20 cellular contexts compared by ENCODE assay signal in genomic region chr10:12723240-12723639, GRCh38.
DNase-seq lines count a peak whose midpoint lies in the region; ATAC-seq lines count a peak whose summit lies in the region.
"Had no signal": no experiment of that assay in that cellular context is flagged by ENCODE, and none has a peak within 500 bp of the region (broad histone marks: within the 10 kb centered on the region; RNA-seq: fewer than 3 reads in every experiment).

No MANE protein-coding gene starts in this region.

- no peak overlapping the region for H3K4me3 Mint-ChIP-seq in dendritic cell treated with granulocyte-macrophage colony-stimulating factor and Interleukin-4, amounts not matched to agents 40 ng/mL and 50 ng/mL, for 4 days
- no peak overlapping the region for H3K4me3 Mint-ChIP-seq in stimulated activated effector memory CD8-positive, alpha-beta T cell treated with anti-CD3 and anti-CD28 coated beads, Interleukin-12 subunit alpha, Interleukin-12 subunit beta, amount 100 ng/mL, for 72 hours
- H3K4me3 Mint-ChIP-seq: B cell; CD4-positive, alpha-beta T cell; CD8-positive, alpha-beta T cell had no signal

- H3K9me3 Mint-ChIP-seq in dendritic cell treated with granulocyte-macrophage colony-stimulating factor and Interleukin-4, amounts not matched to agents 40 ng/mL and 50 ng/mL, for 4 days, result peaks cover 8% of the 10 kb centered on the region
- no peaks in the 10 kb centered on the region for H3K9me3 Mint-ChIP-seq in stimulated activated effector memory CD8-positive, alpha-beta T cell treated with anti-CD3 and anti-CD28 coated beads, Interleukin-12 subunit alpha, Interleukin-12 subunit beta, amount 100 ng/mL, for 72 hours
- H3K9me3 Mint-ChIP-seq: CD4-positive, alpha-beta T cell; CD8-positive, alpha-beta T cell had no signal

- DNase-seq in NCI-H82 (lab: John Stamatoyannopoulos, UW) (peak; percentile 13), NCI-H82 treated with DMSO at 0.1 percent for 48 hours (lab: John Stamatoyannopoulos, UW; ENCODE audit: unreplicated experiment) (no peak), NCI-H69 (lab: John Stamatoyannopoulos, UW) (peak; percentile 4), MV-4-11 (lab: John Stamatoyannopoulos, UW) (no peak), NCI-H128 (lab: John Stamatoyannopoulos, UW; ENCODE audit: unreplicated experiment) (no peak)
- DNase-seq in stimulated activated effector memory CD8-positive, alpha-beta T cell treated with anti-CD3 and anti-CD28 coated beads, Interleukin-12 subunit alpha, Interleukin-12 subunit beta, amount 100 ng/mL, for 72 hours (ENCODE audit: low spot score in 2 of 2), result no peak
- no peak for DNase-seq in effector memory CD4-positive, alpha-beta T cell
- DNase-seq: AML-193; Caco-2; Calu3; CD4-positive, alpha-beta T cell; CD8-positive, alpha-beta T cell; DMS79 treated with DMSO at 0.1 percent for 48 hours; GF-D8 had no signal

- no peaks in the 10 kb centered on the region for H3K4me1 ChIP-seq in effector memory CD4-positive, alpha-beta T cell (ENCODE audit: control insufficient read depth, insufficient read depth, low read length, poor library complexity, severe bottlenecking)

- H3K4me3 ChIP-seq in effector memory CD4-positive, alpha-beta T cell (ENCODE audit: insufficient read depth, low read depth, low read length, poor library complexity, severe bottlenecking), result no peak overlapping the region
- H3K4me3 ChIP-seq: A549; BLaER1 treated with 17β-estradiol and CSF1 and Interleukin-3, amounts not matched to agents 10 nM and 100 nM had no signal

- ATAC-seq in stimulated activated effector memory CD8-positive, alpha-beta T cell treated with anti-CD3 and anti-CD28 coated beads, Interleukin-12 subunit alpha, Interleukin-12 subunit beta, amount 100 ng/mL, for 72 hours, result no peak
- ATAC-seq: A549; CD8-positive, alpha-beta T cell had no signal

- peaks cover 16% of the 10 kb centered on the region for H3K4me1 Mint-ChIP-seq in dendritic cell treated with granulocyte-macrophage colony-stimulating factor and Interleukin-4, amounts not matched to agents 40 ng/mL and 50 ng/mL, for 4 days (ENCODE audit: low read depth)
- H3K4me1 Mint-ChIP-seq in stimulated activated effector memory CD8-positive, alpha-beta T cell treated with anti-CD3 and anti-CD28 coated beads, Interleukin-12 subunit alpha, Interleukin-12 subunit beta, amount 100 ng/mL, for 72 hours, result peaks cover 33% of the 10 kb centered on the region

- H3K36me3 Mint-ChIP-seq in dendritic cell treated with granulocyte-macrophage colony-stimulating factor and Interleukin-4, amounts not matched to agents 40 ng/mL and 50 ng/mL, for 4 days (ENCODE audit: low read depth), result peaks cover 26% of the 10 kb centered on the region
- H3K36me3 Mint-ChIP-seq in stimulated activated effector memory CD8-positive, alpha-beta T cell treated with anti-CD3 and anti-CD28 coated beads, Interleukin-12 subunit alpha, Interleukin-12 subunit beta, amount 100 ng/mL, for 72 hours, result peaks cover 9% of the 10 kb centered on the region

- no peaks in the 10 kb centered on the region for H3K36me3 ChIP-seq in effector memory CD4-positive, alpha-beta T cell (ENCODE audit: control insufficient read depth, insufficient read depth, low read length)

- H3K27ac ChIP-seq in effector memory CD4-positive, alpha-beta T cell (ENCODE audit: insufficient read depth, low read length, poor library complexity, severe bottlenecking), result no peak overlapping the region
- H3K27ac ChIP-seq: 22Rv1; A549; BLaER1 treated with 17β-estradiol and CSF1 and Interleukin-3, amounts not matched to agents 10 nM and 100 nM; C4-2B had no signal

- peak overlapping the region; percentile 4 for H3K27ac Mint-ChIP-seq in dendritic cell treated with granulocyte-macrophage colony-stimulating factor and Interleukin-4, amounts not matched to agents 40 ng/mL and 50 ng/mL, for 4 days
- peak overlapping the region; percentile 4 for H3K27ac Mint-ChIP-seq in stimulated activated effector memory CD8-positive, alpha-beta T cell treated with anti-CD3 and anti-CD28 coated beads, Interleukin-12 subunit alpha, Interleukin-12 subunit beta, amount 100 ng/mL, for 72 hours
- H3K27ac Mint-ChIP-seq: B cell; CD4-positive, alpha-beta T cell; CD8-positive, alpha-beta T cell had no signal

- H3K27me3 Mint-ChIP-seq in dendritic cell treated with granulocyte-macrophage colony-stimulating factor and Interleukin-4, amounts not matched to agents 40 ng/mL and 50 ng/mL, for 4 days, result no peaks in the 10 kb centered on the region
- H3K27me3 Mint-ChIP-seq: B cell; CD4-positive, alpha-beta T cell had no signal

- intact Hi-C loops in dendritic cell treated with granulocyte-macrophage colony-stimulating factor and Interleukin-4, amounts not matched to agents 40 ng/mL and 50 ng/mL, for 4 days (cut with micrococcal nuclease), result no loop called here

- H3K27me3 ChIP-seq in effector memory CD4-positive, alpha-beta T cell (replicated peaks; ENCODE audit: control insufficient read depth, insufficient read depth, low read length, poor library complexity, severe bottlenecking), result no peaks in the 10 kb centered on the region
- H3K27me3 ChIP-seq: BLaER1 treated with 17β-estradiol and CSF1 and Interleukin-3, amounts not matched to agents 10 nM and 100 nM had no signal

- no peaks in the 10 kb centered on the region for H3K9me3 ChIP-seq in effector memory CD4-positive, alpha-beta T cell (ENCODE audit: control insufficient read depth, low read length)

Comparison
In these comparisons a context has a peak if more than half of its experiments do, and no peak if none do; other contexts are left out.
1. DNase-seq: peak in NCI-H82 (single experiment) and NCI-H69 (single experiment); none in NCI-H82 treated with DMSO at 0.1 percent for 48 hours (single experiment), stimulated activated effector memory CD8-positive, alpha-beta T cell treated with anti-CD3 and anti-CD28 coated beads, Interleukin-12 subunit alpha, Interleukin-12 subunit beta, amount 100 ng/mL, for 72 hours (0 of 2), MV-4-11 (single experiment), NCI-H128 (single experiment) and effector memory CD4-positive, alpha-beta T cell (0 of 3).